In genomic region chr3:49020335-49021212, GRCh38 we compare ENCODE assay signal across 8 cellular contexts. TPM values are rescaled to one million over a fixed set of nuclear protein-coding genes. Genes with fewer than 3 reads are reported as not detected.
A peak's percentile ranks its signal among the peaks of the same experiment; 100 is the strongest.
DNase-seq lines count a peak whose midpoint lies in the region; ATAC-seq and TF ChIP-seq lines count a peak whose summit lies in the region.

No MANE protein-coding gene starts in this region.

- H3K9me3 ChIP-seq in HUES48 (ENCODE audit: control insufficient read depth, insufficient read depth, low read length) (no peaks in the 10 kb centered on the region), neutrophil (no peaks in the 10 kb centered on the region)

- H3K9me3 Mint-ChIP-seq in activated CD8-positive, alpha-beta T cell treated with anti-CD3 and anti-CD28 coated beads, Interleukin-2, amount 10 ng/mL, durations not matched to agents 7 days and 5 days (ENCODE audit: insufficient read depth), result no peaks in the 10 kb centered on the region

- peak overlapping the region; percentile 97 for H3K4me3 Mint-ChIP-seq in activated CD8-positive, alpha-beta T cell treated with anti-CD3 and anti-CD28 coated beads, Interleukin-2, amount 10 ng/mL, durations not matched to agents 7 days and 5 days

- TF ChIP-seq CTCF in foreskin keratinocyte (conservative IDR thresholded peaks at IDR 0.05) (no peak), neutrophil (IDR thresholded peaks at IDR 0.05) (no peak)

- H3K4me1 ChIP-seq in HUES48 (ENCODE audit: control insufficient read depth, insufficient read depth, low read length) (peaks cover 17% of the 10 kb centered on the region), foreskin keratinocyte (peaks cover 5% of the 10 kb centered on the region), neutrophil (ENCODE audit: control insufficient read depth in 1 of 2, insufficient read depth in 1 of 2, low read depth in 1 of 2, low read length in 1 of 2) (peaks cover 48 to 52% of the 10 kb centered on the region in 2 experiments)

- peak overlapping the region; percentile 98 for H3K27ac Mint-ChIP-seq in activated CD8-positive, alpha-beta T cell treated with anti-CD3 and anti-CD28 coated beads, Interleukin-2, amount 10 ng/mL, durations not matched to agents 7 days and 5 days

- DNase-seq in AG20443 (ENCODE audit: low spot score) (peak; percentile 26), foreskin keratinocyte (peak in 1 of 2 donors; percentile 20), DMS79 treated with DMSO at 0.1 percent for 48 hours (lab: John Stamatoyannopoulos, UW) (no peak), SHP77 treated with DMSO at 0.1 percent for 48 hours (lab: John Stamatoyannopoulos, UW) (no peak)
- peak; percentile 52 for DNase-seq in activated CD8-positive, alpha-beta T cell treated with anti-CD3 and anti-CD28 coated beads, Interleukin-2, amount 10 ng/mL, durations not matched to agents 7 days and 5 days

- TF ChIP-seq POLR2A in GM18505 (IDR thresholded peaks at IDR 0.05; ENCODE audit: borderline replicate concordance, extremely low read depth, insufficient read depth, insufficient read length), result peak; percentile 51

- POLR2A ChIA-PET in activated CD8-positive, alpha-beta T cell treated with anti-CD3 and anti-CD28 coated beads, Interleukin-2, amount 10 ng/mL, durations not matched to agents 7 days and 5 days (lab: Charles Lee), result interaction anchor here (0.5 to 8.2 kb wide), 20 partner anchors 8 to 554 kb away, joined by 3 to 160 read pairs (median 5); partner anchors contain the start of genes ARIH2, IMPDH2, IP6K2 and P4HTM

- H3K4me1 Mint-ChIP-seq in activated CD8-positive, alpha-beta T cell treated with anti-CD3 and anti-CD28 coated beads, Interleukin-2, amount 10 ng/mL, durations not matched to agents 7 days and 5 days (ENCODE audit: low read depth), result peaks cover 58% of the 10 kb centered on the region

- peak overlapping the region; percentile 91 for H3K9ac ChIP-seq in HUES48 (ENCODE audit: low read depth, low read length)

- H3K4me3 ChIP-seq in HUES48 (ENCODE audit: low read depth, low read length) (peak overlapping the region; percentile 90), neutrophil (ENCODE audit: low read depth in 1 of 2, low read length in 1 of 2) (peak overlapping the region; percentile 95 to 99)

- no peaks in the 10 kb centered on the region for H3K27me3 Mint-ChIP-seq in activated CD8-positive, alpha-beta T cell treated with anti-CD3 and anti-CD28 coated beads, Interleukin-2, amount 10 ng/mL, durations not matched to agents 7 days and 5 days (ENCODE audit: low read depth)

- CTCF ChIA-PET in activated CD8-positive, alpha-beta T cell treated with anti-CD3 and anti-CD28 coated beads, Interleukin-2, amount 10 ng/mL, durations not matched to agents 7 days and 5 days (lab: Charles Lee), result interaction anchor here (1.2 to 19.2 kb wide), 7 partner anchors 8 to 123 kb away, joined by 5 to 319 read pairs (median 22); partner anchors contain the start of genes P4HTM, QRICH1, SLC25A20 and WDR6

- H3K36me3 ChIP-seq in HUES48 (ENCODE audit: control insufficient read depth, insufficient read depth, low read length) (peaks cover 37% of the 10 kb centered on the region), neutrophil (peaks cover 31% of the 10 kb centered on the region)

- peak overlapping the region; percentile 98 for H3K27ac ChIP-seq in HUES48 (ENCODE audit: low read depth, low read length)
- peak overlapping the region; percentile 15 for H3K27ac ChIP-seq in foreskin keratinocyte
- peak overlapping the region; percentile 99 for H3K27ac ChIP-seq in neutrophil

- H3K36me3 Mint-ChIP-seq in activated CD8-positive, alpha-beta T cell treated with anti-CD3 and anti-CD28 coated beads, Interleukin-2, amount 10 ng/mL, durations not matched to agents 7 days and 5 days (ENCODE audit: low read depth), result peaks cover 54% of the 10 kb centered on the region

- H3K27me3 ChIP-seq in HUES48 (ENCODE audit: control insufficient read depth, insufficient read depth, low read length) (no peaks in the 10 kb centered on the region), foreskin keratinocyte (no peaks in the 10 kb centered on the region), neutrophil (no peaks in the 10 kb centered on the region)

- ATAC-seq in GM18505 (IDR thresholded peaks at IDR 0.05; ENCODE audit: unreplicated experiment) (peak; percentile 3), foreskin keratinocyte (no peak)
- peak; percentile 5 for ATAC-seq in activated CD8-positive, alpha-beta T cell treated with anti-CD3 and anti-CD28 coated beads, Interleukin-2, amount 10 ng/mL, durations not matched to agents 7 days and 5 days

RNA-seq across cellular contexts. Expression of gene NDUFAF3, which starts 1.3 kb away (rescaled TPM):
- 10 to 100 TPM; 92.1 to 93.7 TPM for total RNA-seq in activated CD8-positive, alpha-beta T cell treated with anti-CD3 and anti-CD28 coated beads, Interleukin-2, amount 10 ng/mL, durations not matched to agents 7 days and 5 days
- total RNA-seq in foreskin keratinocyte, result 106 and 108 TPM in 2 replicates
- polyA plus RNA-seq in foreskin keratinocyte, result 123 and 130 TPM in 2 replicates

RNA-seq across cellular contexts. Expression of gene DALRD3, which starts 2.2 kb away (rescaled TPM):
- total RNA-seq in activated CD8-positive, alpha-beta T cell treated with anti-CD3 and anti-CD28 coated beads, Interleukin-2, amount 10 ng/mL, durations not matched to agents 7 days and 5 days, result 10 to 100 TPM; 24.7 to 25.4 TPM
- total RNA-seq in foreskin keratinocyte, result 32.3 and 33.1 TPM in 2 replicates
- 34.3 and 35.0 TPM in 2 replicates for polyA plus RNA-seq in foreskin keratinocyte

RNA-seq across cellular contexts. Expression of gene IMPDH2, which starts 8.6 kb away (rescaled TPM):
- 100 to 1,000 TPM; 227 to 229 TPM for total RNA-seq in activated CD8-positive, alpha-beta T cell treated with anti-CD3 and anti-CD28 coated beads, Interleukin-2, amount 10 ng/mL, durations not matched to agents 7 days and 5 days
- 190 and 243 TPM in 2 replicates for total RNA-seq in foreskin keratinocyte
- polyA plus RNA-seq in foreskin keratinocyte, result 191 and 247 TPM in 2 replicates

RNA-seq across cellular contexts. Expression of gene WDR6, which starts 13.4 kb away (rescaled TPM):
- total RNA-seq in activated CD8-positive, alpha-beta T cell treated with anti-CD3 and anti-CD28 coated beads, Interleukin-2, amount 10 ng/mL, durations not matched to agents 7 days and 5 days, result 100 to 1,000 TPM; 134 to 140 TPM
- 92.6 and 94.8 TPM in 2 replicates for total RNA-seq in foreskin keratinocyte
- polyA plus RNA-seq in foreskin keratinocyte, result 75.2 and 79.6 TPM in 2 replicates

RNA-seq across cellular contexts. Expression of gene P4HTM, which starts 30.5 kb away (rescaled TPM):
- total RNA-seq in activated CD8-positive, alpha-beta T cell treated with anti-CD3 and anti-CD28 coated beads, Interleukin-2, amount 10 ng/mL, durations not matched to agents 7 days and 5 days, result 10 to 100 TPM; 35.2 to 39.6 TPM
- 2.2 and 3.0 TPM in 2 replicates for total RNA-seq in foreskin keratinocyte
- polyA plus RNA-seq in foreskin keratinocyte, result 2.3 and 2.9 TPM in 2 replicates

Comparison
In these comparisons a context has a peak if more than half of its experiments do, and no peak if none do; other contexts are left out.
1. DNase-seq: peak in AG20443 (single experiment) and activated CD8-positive, alpha-beta T cell treated with anti-CD3 and anti-CD28 coated beads, Interleukin-2, amount 10 ng/mL, durations not matched to agents 7 days and 5 days (single experiment); none in DMS79 treated with DMSO at 0.1 percent for 48 hours (single experiment) and SHP77 treated with DMSO at 0.1 percent for 48 hours (single experiment).
2. H3K27ac ChIP-seq: peak in every context shown above with its lines; median percentile 99 in neutrophil; 98 in HUES48; 15 in foreskin keratinocyte.